8 cellular contexts compared by ENCODE assay signal in the genomic region with DNA sequence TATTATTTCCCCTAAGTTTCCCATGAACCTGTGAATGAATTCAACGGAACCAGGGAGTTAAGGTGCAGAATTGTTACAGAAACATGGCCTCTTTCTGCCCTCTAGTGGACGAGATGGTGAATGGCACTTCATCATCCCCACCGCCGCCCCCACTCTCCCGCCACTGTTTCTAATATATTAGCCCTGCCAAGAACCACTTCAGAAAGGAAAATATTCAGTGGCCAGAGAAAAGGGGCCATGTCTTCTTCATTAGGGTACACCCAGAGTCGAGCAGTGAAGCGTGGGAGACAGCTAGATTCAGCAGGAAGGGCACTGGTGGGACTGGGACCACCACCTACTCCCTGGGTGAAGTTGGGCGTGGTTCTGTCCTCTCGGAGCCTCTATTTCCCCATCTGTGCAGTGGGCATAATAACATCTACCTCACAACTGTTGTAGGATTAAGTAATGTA. TPM values are rescaled to one million over a fixed set of nuclear protein-coding genes. Genes with fewer than 3 reads are reported as not detected.
A peak's percentile ranks its signal among the peaks of the same experiment; 100 is the strongest.
DNase-seq lines count a peak whose midpoint lies in the region; ATAC-seq and TF ChIP-seq lines count a peak whose summit lies in the region.
"Had no signal": no experiment of that assay in that cellular context is flagged by ENCODE, and none has a peak within 500 bp of the region (broad histone marks: within the 10 kb centered on the region; RNA-seq: fewer than 3 reads in every experiment).

No MANE protein-coding gene starts in this region.

- TF ChIP-seq CTCF in LNCaP clone FGC (IDR thresholded peaks at IDR 0.05; ENCODE audit: control insufficient read depth, extremely low read depth, insufficient read depth): peak; percentile 70
- TF ChIP-seq CTCF in choroid plexus epithelial cell (conservative IDR thresholded peaks at IDR 0.05; ENCODE audit: low read depth, low read length): peak; percentile 67
- peak; percentile 35 for TF ChIP-seq CTCF in lung (IDR thresholded peaks at IDR 0.05; ENCODE audit: control extremely low read depth, extremely low read depth)
- TF ChIP-seq CTCF in stomach (IDR thresholded peaks at IDR 0.05): peak in 4 of 7 experiments; percentile 34 to 90 (median 81)

- CTCF ChIA-PET in T-cell (lab: Charles Lee): interaction anchor here (0.6 to 2.3 kb wide), 6 partner anchors 217 to 581 kb away, joined by 3 to 15 read pairs (median 8); no protein-coding TSS in a partner anchor

- H3K4me1 Mint-ChIP-seq in T-cell: no peaks in the 10 kb centered on the region

- no peak for TF ChIP-seq EP300 in stomach (IDR thresholded peaks at IDR 0.05)

- ATAC-seq in T-cell (replicated peaks in 1 of 4) (peak in 3 of 4 experiments; percentile 32 to 60 (median 45)), lung (ENCODE audit: insufficient read depth, low FRiP score) (peak; percentile 71), GM18873 (IDR thresholded peaks at IDR 0.05; ENCODE audit: low FRiP score, unreplicated experiment) (no peak)

- no peak overlapping the region for H3K4me3 Mint-ChIP-seq in T-cell

- H3K27ac ChIP-seq in lung (ENCODE audit: low read depth in 1 of 2, low read length in 1 of 2) (peak overlapping the region; percentile 59 to 80), stomach (peak overlapping the region in 4 of 5 donors; percentile 51 to 70 (median 56))

- H3K9me3 Mint-ChIP-seq in T-cell: no peaks in the 10 kb centered on the region

- intact Hi-C loops in stomach (cut with DNase I; ENCODE audit: low total_unique reads): loop anchor here (5.0 kb wide), 1 partner anchor 220 kb away; no protein-coding TSS in a partner anchor

- H3K36me3 ChIP-seq in lung (ENCODE audit: control insufficient read depth in 2 of 2, insufficient read depth in 2 of 2, low read length in 2 of 2): no peaks in the 10 kb centered on the region
- H3K36me3 ChIP-seq in stomach: no peaks in the 10 kb centered on the region

- 11 to 16% methylated on average over 9 of the region's 9 CpGs for WGBS in lung, 2 donors
- 15 to 21% (median 17%) methylated on average over 9 of the region's 9 CpGs for WGBS in stomach, 5 donors

- H3K4me3 ChIP-seq in LNCaP clone FGC (ENCODE audit: low read depth, low read length) (no peak overlapping the region), choroid plexus epithelial cell (ENCODE audit: low read depth, low read length) (no peak overlapping the region), lung (no peak overlapping the region), stomach (peak overlapping the region in 2 of 4 donors; percentile 14 to 23)

- H3K27me3 ChIP-seq in lung (ENCODE audit: control insufficient read depth, insufficient read depth) (no peaks in the 10 kb centered on the region), stomach (no peaks in the 10 kb centered on the region)

- DNase-seq in GM03348 (ENCODE audit: low spot score) (peak; percentile 82), LNCaP clone FGC (ENCODE audit: low read depth) (no peak), T-cell (peak in 17 of 34 experiments; percentile 7 to 47 (median 29)), choroid plexus epithelial cell (ENCODE audit: low read depth) (peak; percentile 66), lung (ENCODE audit: low spot score) (no peak), stomach (peak; percentile 45)

- no peaks in the 10 kb centered on the region for H3K36me3 Mint-ChIP-seq in T-cell

- no peaks in the 10 kb centered on the region for H3K9me3 ChIP-seq in lung (ENCODE audit: control insufficient read depth in 2 of 2, insufficient read depth in 1 of 2, low read length in 1 of 2)
- H3K9me3 ChIP-seq in stomach: peaks cover 0 to 5% (median under 1%) of the 10 kb centered on the region in 4 donors

- POLR2A ChIA-PET in T-cell (lab: Charles Lee): no interaction called here

- H3K27me3 Mint-ChIP-seq in T-cell: peaks cover 18% of the 10 kb centered on the region in 2 donors

- H3K4me1 ChIP-seq in lung (ENCODE audit: control insufficient read depth in 2 of 2, insufficient read depth in 2 of 2, low read length in 2 of 2) (peaks cover 0 to 3% of the 10 kb centered on the region in 2 donors), stomach (peaks cover 8 to 17% (median 12%) of the 10 kb centered on the region in 4 donors)

- H3K27ac Mint-ChIP-seq in T-cell: peak overlapping the region in 1 of 2 donors; percentile 56

- no peak for TF ChIP-seq POLR2A in stomach (IDR thresholded peaks at IDR 0.05)

RNA-seq across cellular contexts. Expression of gene SYT13, which starts 46.4 kb away (rescaled TPM):
- total RNA-seq in T-cell (under 1 TPM in 3 of 5 donors, not detected in 2; 0.03 to 0.20 (median 0.18) TPM), lung (1 to 10 TPM in 1 of 2 donors, under 1 TPM in 1; 0.25 to 6.2 TPM), stomach (10 to 100 TPM in 2 of 5 donors, 1 to 10 TPM in 2, not detected in 1; 1.3 to 33.3 (median 11.0) TPM)
- polyA plus RNA-seq in lung (under 1 TPM; 0.06 to 0.08 TPM), stomach (1 to 10 TPM; 1.7 to 2.2 (median 2.1) TPM)
- total RNA-seq: activated CD8-positive, alpha-beta memory T cell treated with anti-CD3 and anti-CD28 coated beads for 36 hours had no signal

Comparison
In these comparisons a context has a peak if more than half of its experiments do, and no peak if none do; other contexts are left out.
1. DNase-seq: peak in GM03348 (single experiment), choroid plexus epithelial cell (single experiment) and stomach (single experiment); none in LNCaP clone FGC (single experiment) and lung (single experiment).
2. Peak in every context shown above with its lines, with median percentiles within 50 percentile points of each other: CTCF ChIP-seq.